9 cellular contexts compared by ENCODE assay signal in genomic region chr14:95518045-95518751, GRCh38. TPM values are rescaled to one million over a fixed set of nuclear protein-coding genes. Genes with fewer than 3 reads are reported as not detected.
A peak's percentile ranks its signal among the peaks of the same experiment; 100 is the strongest.
DNase-seq lines count a peak whose midpoint lies in the region; ATAC-seq, FAIRE-seq and TF ChIP-seq lines count a peak whose summit lies in the region.
"Had no signal": no experiment of that assay in that cellular context is flagged by ENCODE, and none has a peak within 500 bp of the region (broad histone marks: within the 10 kb centered on the region; RNA-seq: fewer than 3 reads in every experiment).

No MANE protein-coding gene starts in this region.

- CTCF ChIA-PET in endothelial cell of umbilical vein (lab: Charles Lee) = interaction anchor here (0.8 to 6.6 kb wide), 14 partner anchors 9 to 76 kb away, joined by 3 to 79 read pairs (median 4); no protein-coding TSS in a partner anchor

- H3K4me1 ChIP-seq in endothelial cell of umbilical vein (ENCODE audit: control insufficient read depth, extremely low read depth, insufficient read depth, low read length) (peaks cover 58% of the 10 kb centered on the region), thyroid gland (peaks cover 28 to 58% of the 10 kb centered on the region in 2 donors)

- H3K27me3 ChIP-seq in endothelial cell of umbilical vein (ENCODE audit: control insufficient read depth in 2 of 2, insufficient read depth in 2 of 2, low read length in 2 of 2) (no peaks in the 10 kb centered on the region), thyroid gland (no peaks in the 10 kb centered on the region)

- TF ChIP-seq CTCF in endothelial cell of umbilical vein (IDR thresholded peaks at IDR 0.05; ENCODE audit: extremely low read depth in 1 of 2, insufficient read depth in 1 of 2, low read depth in 1 of 2, low read length in 2 of 2) (no peak), thyroid gland (IDR thresholded peaks at IDR 0.05) (no peak)

- POLR2A ChIA-PET in endothelial cell of umbilical vein (lab: Charles Lee) = interaction anchor here (0.8 to 1.2 kb wide), 4 partner anchors 9 to 76 kb away, joined by 3 to 5 read pairs (median 4); no protein-coding TSS in a partner anchor

- H3K27ac ChIP-seq in endothelial cell of umbilical vein (ENCODE audit: insufficient read depth, low read depth, low read length) (peak overlapping the region; percentile 51), thyroid gland (peak overlapping the region in 2 of 3 donors; percentile 8 to 80)

- H3K4me3 ChIP-seq in endothelial cell of umbilical vein (replicated peaks in 1 of 3; ENCODE audit: insufficient read depth in 1 of 3, low read depth in 1 of 3, low read length in 3 of 3) (peak overlapping the region in 1 of 3 experiments; percentile 27), thyroid gland (replicated peaks in 1 of 3) (no peak overlapping the region)

- H3K36me3 ChIP-seq in endothelial cell of umbilical vein (ENCODE audit: control insufficient read depth in 2 of 2, extremely low read depth in 1 of 2, insufficient read depth in 2 of 2, low read length in 2 of 2) (no peaks in the 10 kb centered on the region), thyroid gland (no peaks in the 10 kb centered on the region)

- H3K79me2 ChIP-seq in endothelial cell of umbilical vein (ENCODE audit: control insufficient read depth, insufficient read depth, low read length) = no peaks in the 10 kb centered on the region

- H3K9me3 ChIP-seq in endothelial cell of umbilical vein (replicated peaks; ENCODE audit: control insufficient read depth, insufficient read depth, low read length) (no peaks in the 10 kb centered on the region), thyroid gland (no peaks in the 10 kb centered on the region)

- ATAC-seq in GM21381 (IDR thresholded peaks at IDR 0.05; ENCODE audit: unreplicated experiment) = no peak
- no peak for ATAC-seq in HG03039 (IDR thresholded peaks at IDR 0.05; ENCODE audit: unreplicated experiment)

- peak; percentile 51 for DNase-seq in activated CD8-positive, alpha-beta memory T cell treated with anti-CD3 and anti-CD28 coated beads, Interleukin-2, amount 50 U/mL, for 48 hours
- DNase-seq in activated CD8-positive, alpha-beta memory T cell treated with anti-CD3 and anti-CD28 coated beads for 24 hours = no peak
- DNase-seq in NCI-H748 (lab: John Stamatoyannopoulos, UW; ENCODE audit: unreplicated experiment) (peak; percentile 77), endothelial cell of umbilical vein (ENCODE audit: low read depth, low spot score) (peak; percentile 63), thyroid gland (no peak), SW 1271 (lab: John Stamatoyannopoulos, UW) (no peak)
- DNase-seq: DND-41 had no signal

- no peak for TF ChIP-seq POLR2A in endothelial cell of umbilical vein (IDR thresholded peaks at IDR 0.05; ENCODE audit: low read depth, low read length)
- TF ChIP-seq POLR2A in thyroid gland (IDR thresholded peaks at IDR 0.05) = no peak

- dilution Hi-C loops in endothelial cell of umbilical vein (cut with MboI; ENCODE audit: extremely low pct_ligation_motif_present, low sequenced_read_pairs) = no loop called here

- H4K20me1 ChIP-seq in endothelial cell of umbilical vein (replicated peaks; ENCODE audit: control insufficient read depth, extremely low read depth, insufficient read depth, low read length) = no peaks in the 10 kb centered on the region

- WGBS in thyroid gland, 2 donors = 69 to 87% methylated on average over 8 of the region's 8 CpGs

- intact Hi-C loops in endothelial cell of umbilical vein (cut with micrococcal nuclease) = loop anchor here (1.0 to 10.0 kb wide), 5 partner anchors 9 to 363 kb away; partner anchors contain the start of gene DICER1
- intact Hi-C loops in thyroid gland (cut with DNase I) = loop anchor here (5.0 kb wide), 1 partner anchor 71 kb away; no protein-coding TSS in a partner anchor

- no peak overlapping the region for H2AFZ ChIP-seq in endothelial cell of umbilical vein (ENCODE audit: low read depth, low read length)

- peak overlapping the region; percentile 91 for H3K4me2 ChIP-seq in endothelial cell of umbilical vein (ENCODE audit: insufficient read depth, low read length)

- no peaks in the 10 kb centered on the region for H3K9me1 ChIP-seq in endothelial cell of umbilical vein (replicated peaks; ENCODE audit: control insufficient read depth, extremely low read depth, insufficient read depth, low read length)

- BruUV-seq in endothelial cell of umbilical vein (replicated peaks; lab: Mats Ljungman, UMichigan) = no TSS peak

- FAIRE-seq in endothelial cell of umbilical vein (lab: Jason Lieb, UNC) = peak; percentile 80

- H3K9ac ChIP-seq in endothelial cell of umbilical vein (replicated peaks; ENCODE audit: extremely low read depth, insufficient read depth, low read length) = peak overlapping the region; percentile 35

TF ChIP-seq in endothelial cell of umbilical vein, 7 proteins besides CTCF, POLR2A, EP300 and RAD21:
- no peak for TF ChIP-seq MYC (IDR thresholded peaks at IDR 0.05; ENCODE audit: low read depth, low read length)
- peak; percentile 36 for TF ChIP-seq POLR2AphosphoS5 (IDR thresholded peaks at IDR 0.05; ENCODE audit: insufficient read depth, low read depth, low read length)
- TF ChIP-seq GATA2 (IDR thresholded peaks at IDR 0.05; ENCODE audit: insufficient read depth, insufficient read length, low read depth, low read length) = peak; percentile 70
- TF ChIP-seq MAX (IDR thresholded peaks at IDR 0.05; ENCODE audit: insufficient read depth, insufficient read length) = no peak
- TF ChIP-seq JUN (IDR thresholded peaks at IDR 0.05; ENCODE audit: borderline replicate concordance, insufficient read depth, insufficient read length, low read depth) = peak; percentile 45
- peak; percentile 60 for TF ChIP-seq FOS (IDR thresholded peaks at IDR 0.05; ENCODE audit: borderline replicate concordance, insufficient read depth, low read length)
- TF ChIP-seq EZH2 (IDR thresholded peaks at IDR 0.05; ENCODE audit: borderline replicate concordance, low read depth, low read length, severe bottlenecking) = no peak

RNA-seq across cellular contexts. Expression of gene SYNE3, which starts 1.7 kb away (rescaled TPM):
- total RNA-seq in endothelial cell of umbilical vein = 18.8 and 19.1 TPM in 2 replicates
- 2.6 and 3.0 TPM in 2 replicates for polyA plus RNA-seq in endothelial cell of umbilical vein
- 2.8 and 3.1 TPM in 2 replicates for polyA plus RNA-seq in endothelial cell of umbilical vein (2011; cell fraction: cytosol; rRNA removed)
- polyA plus RNA-seq in endothelial cell of umbilical vein (2011; cell fraction: nucleus; rRNA removed) = 11.8 and 12.8 TPM in 2 replicates
- 2.7 and 3.3 TPM in 2 replicates for polyA plus RNA-seq in endothelial cell of umbilical vein (2012)
- 8.7 and 9.0 TPM in 2 replicates for polyA minus RNA-seq in endothelial cell of umbilical vein
- polyA minus RNA-seq in endothelial cell of umbilical vein (2011; cell fraction: cytosol; rRNA and poly(A)+ RNA removed) = 0.20 TPM
- 11.5 and 12.4 TPM in 2 replicates for polyA minus RNA-seq in endothelial cell of umbilical vein (2011; cell fraction: nucleus; rRNA and poly(A)+ RNA removed)
- 10 to 100 TPM in 3 of 4 donors, 1 to 10 TPM in 1; 9.7 to 21.9 (median 17.6) TPM for total RNA-seq in thyroid gland

RNA-seq across cellular contexts. Expression of gene GLRX5, which starts 16.7 kb away (rescaled TPM):
- total RNA-seq in endothelial cell of umbilical vein = 50.9 and 52.0 TPM in 2 replicates
- polyA plus RNA-seq in endothelial cell of umbilical vein = 27.1 and 42.6 TPM in 2 replicates
- polyA plus RNA-seq in endothelial cell of umbilical vein (2011; cell fraction: cytosol; rRNA removed) = 38.9 and 47.8 TPM in 2 replicates
- 13.7 and 18.6 TPM in 2 replicates for polyA plus RNA-seq in endothelial cell of umbilical vein (2011; cell fraction: nucleus; rRNA removed)
- polyA plus RNA-seq in endothelial cell of umbilical vein (2012) = 40.2 and 60.5 TPM in 2 replicates
- 12.5 and 16.9 TPM in 2 replicates for polyA minus RNA-seq in endothelial cell of umbilical vein
- 22.4 TPM for polyA minus RNA-seq in endothelial cell of umbilical vein (2011; cell fraction: cytosol; rRNA and poly(A)+ RNA removed)
- 4.7 and 9.0 TPM in 2 replicates for polyA minus RNA-seq in endothelial cell of umbilical vein (2011; cell fraction: nucleus; rRNA and poly(A)+ RNA removed)
- total RNA-seq in thyroid gland = 10 to 100 TPM; 33.9 to 64.1 (median 41.3) TPM

Comparison
In these comparisons a context has a peak if more than half of its experiments do, and no peak if none do; other contexts are left out.
1. DNase-seq: peak in activated CD8-positive, alpha-beta memory T cell treated with anti-CD3 and anti-CD28 coated beads, Interleukin-2, amount 50 U/mL, for 48 hours (single experiment), NCI-H748 (single experiment) and endothelial cell of umbilical vein (single experiment); none in activated CD8-positive, alpha-beta memory T cell treated with anti-CD3 and anti-CD28 coated beads for 24 hours (single experiment), thyroid gland (0 of 2) and SW 1271 (0 of 2).